In the genomic region with DNA sequence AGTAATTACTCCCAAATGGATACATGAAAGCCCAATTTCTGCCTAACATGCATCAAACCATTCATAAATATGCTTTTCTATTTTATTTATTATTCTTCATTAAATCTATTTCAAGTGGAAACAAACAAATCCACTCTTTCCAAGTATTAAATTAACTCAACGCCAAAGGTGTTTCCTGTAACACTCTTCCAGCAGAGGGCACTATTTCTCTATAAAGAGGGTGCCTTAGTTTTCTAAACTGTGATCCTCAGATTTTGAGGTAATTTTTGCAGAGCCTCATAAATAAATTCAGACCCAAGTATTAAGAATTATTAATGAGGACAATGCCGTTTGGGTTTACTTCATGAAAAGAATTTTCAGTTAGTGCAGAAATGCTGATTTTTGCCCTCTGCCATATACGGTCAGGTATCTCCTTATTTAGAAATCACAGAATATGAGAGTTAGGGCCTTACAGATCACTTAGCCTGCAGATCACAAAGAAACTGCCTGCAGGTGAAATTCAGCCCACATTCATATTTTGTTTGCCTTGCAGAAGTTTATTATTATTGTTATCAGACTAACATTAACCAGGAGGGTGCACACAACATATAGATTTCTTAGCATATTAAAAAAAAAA, we compare ENCODE assay signal across 8 cellular contexts. TPM values are rescaled to one million over a fixed set of nuclear protein-coding genes. Genes with fewer than 3 reads are reported as not detected.
DNase-seq lines count a peak whose midpoint lies in the region; ATAC-seq and TF ChIP-seq lines count a peak whose summit lies in the region.

No MANE protein-coding gene starts in this region.

- H3K36me3 ChIP-seq in testis (ENCODE audit: low read depth, missing control alignments) = no peaks in the 10 kb centered on the region

- H3K36me3 Mint-ChIP-seq in HFFc6 (ENCODE audit: low read depth) = no peaks in the 10 kb centered on the region; the same call in 1 of the 2 replicates

- no peaks in the 10 kb centered on the region for H3K27me3 ChIP-seq in testis

- H3K27ac Mint-ChIP-seq in HFFc6 = no peak overlapping the region

- no peak overlapping the region for H3K4me3 Mint-ChIP-seq in HFFc6

- ATAC-seq in HG03342 (IDR thresholded peaks at IDR 0.05; ENCODE audit: unreplicated experiment) (no peak), HG02678 (IDR thresholded peaks at IDR 0.05; ENCODE audit: unreplicated experiment) (no peak)

- H3K27me3 Mint-ChIP-seq in HFFc6 (ENCODE audit: insufficient read depth) = no peaks in the 10 kb centered on the region

- no peaks in the 10 kb centered on the region for H3K9me3 ChIP-seq in testis

- intact Hi-C loops in testis (cut with DNase I; ENCODE audit: low total_unique reads) = loop anchor here (10.0 kb wide), 1 partner anchor 1015 kb away; no protein-coding TSS in a partner anchor

- in situ Hi-C loops in Caki2 (cut with HindIII; ENCODE audit: low pct_unique_long_range_greater_than_20kb, low sequenced_read_pairs) = no loop called here
- in situ Hi-C loops in astrocyte of the spinal cord (cut with HindIII; ENCODE audit: low sequenced_read_pairs) = no loop called here

- 25% methylated on average over 3 of the region's 3 CpGs for WGBS in testis, 2 donors

- no peaks in the 10 kb centered on the region for H3K4me1 ChIP-seq in testis

- H3K4me3 ChIP-seq in astrocyte of the spinal cord (ENCODE audit: low read depth, low read length) = no peak overlapping the region
- H3K4me3 ChIP-seq in testis = no peak overlapping the region

- DNase-seq in Caki2 (ENCODE audit: low read depth) (peak; percentile 43), HFFc6 (peak; percentile 73), NCI-H526 treated with DMSO at 0.1 percent for 48 hours (lab: John Stamatoyannopoulos, UW) (peak; percentile 38), astrocyte of the spinal cord (ENCODE audit: low read depth, low spot score) (peak; percentile 75), iPS-NIHi11 (ENCODE audit: low spot score) (peak; percentile 55), testis (no peak)

- H3K9me3 Mint-ChIP-seq in HFFc6 = no peaks in the 10 kb centered on the region; the same call in 1 of the 2 replicates

- H3K27ac ChIP-seq in testis = no peak overlapping the region

- TF ChIP-seq POLR2A in testis (IDR thresholded peaks at IDR 0.05) = no peak

- TF ChIP-seq CTCF in HFFc6 (IDR thresholded peaks at IDR 0.05) = peak; percentile 97
- peak; percentile 60 for TF ChIP-seq CTCF in astrocyte of the spinal cord (IDR thresholded peaks at IDR 0.05; ENCODE audit: low read depth, low read length)
- peak; percentile 82 to 84 (median 84) for TF ChIP-seq CTCF in testis (IDR thresholded peaks at IDR 0.05)

- H3K4me1 Mint-ChIP-seq in HFFc6 (ENCODE audit: low read depth) = peaks cover 32% of the 10 kb centered on the region

RNA-seq across cellular contexts. Expression of a gene that starts 40.1 kb away (rescaled TPM):
- total RNA-seq in Caki2 (2014; rRNA removed; shearing (Covaris generic); ENCODE audit: low replicate concordance) = 2.4 and 2.5 TPM in 2 replicates
- 10 to 100 TPM; 15.6 to 18.8 (median 18.0) TPM for total RNA-seq in HFFc6 (2021; fragmentation: NEBNext Ultra II Directional; extraction: Animal tissue kit (Norgen Biotek cat#: 25700))
- total RNA-seq in testis = 10 to 100 TPM; 28.3 to 29.1 TPM
- 13.0 TPM for polyA plus RNA-seq in testis (ENCODE audit: insufficient read depth, low read depth, low replicate concordance)

RNA-seq across cellular contexts. Expression of a gene that starts 43.9 kb away (rescaled TPM):
- total RNA-seq in Caki2 (2014; rRNA removed; shearing (Covaris generic); ENCODE audit: low replicate concordance) = 44.5 and 46.7 TPM in 2 replicates
- 10 to 100 TPM; 80.5 to 91.1 (median 82.2) TPM for total RNA-seq in HFFc6 (2021; fragmentation: NEBNext Ultra II Directional; extraction: Animal tissue kit (Norgen Biotek cat#: 25700))
- total RNA-seq in testis = 10 to 100 TPM; 60.6 to 67.8 TPM
- 40.9 TPM for polyA plus RNA-seq in testis (ENCODE audit: insufficient read depth, low read depth, low replicate concordance)
